17 cellular contexts compared by ENCODE assay signal in genomic region chr17:31371511-31372097, GRCh38. TPM values are rescaled to one million over a fixed set of nuclear protein-coding genes. Genes with fewer than 3 reads are reported as not detected.
DNase-seq lines count a peak whose midpoint lies in the region; ATAC-seq and TF ChIP-seq lines count a peak whose summit lies in the region.
"Had no signal": no experiment of that assay in that cellular context is flagged by ENCODE, and none has a peak within 500 bp of the region (broad histone marks: within the 10 kb centered on the region; RNA-seq: fewer than 3 reads in every experiment).

No MANE protein-coding gene starts in this region.

- no peak overlapping the region for H3K18ac ChIP-seq in IMR-90 (ENCODE audit: low read depth, low read length)

- no peak overlapping the region for H2BK120ac ChIP-seq in IMR-90 (ENCODE audit: low read depth, low read length)

- peak overlapping the region; percentile 38 for H2AK9ac ChIP-seq in IMR-90 (replicated peaks; ENCODE audit: low read depth, low read length, poor library complexity)

- H3K4me1 ChIP-seq in IMR-90 (ENCODE audit: control insufficient read depth, insufficient read depth, low read length), result peaks cover 4% of the 10 kb centered on the region
- H3K4me1 ChIP-seq: BE2C had no signal

- no peak overlapping the region for H4K91ac ChIP-seq in IMR-90 (ENCODE audit: insufficient read depth, low read depth, low read length)

- no peak overlapping the region for H2AFZ ChIP-seq in IMR-90 (replicated peaks; ENCODE audit: low read length, poor library complexity)

- peak; percentile 65 for ATAC-seq in activated CD4-positive, alpha-beta T cell treated with anti-CD3 and anti-CD28 coated beads for 36 hours
- ATAC-seq in IMR-90 (ENCODE audit: low read depth) (peak; percentile 38), GM19467 (IDR thresholded peaks at IDR 0.05; ENCODE audit: unreplicated experiment) (no peak)
- no peak for ATAC-seq in stimulated activated memory B cell treated with anti-CD40 and anti-IgM and Interleukin-4, amounts not matched to agents 10 μg/mL and 1 μg/mL and 100 μg/mL, for 72 hours
- ATAC-seq: heart right ventricle had no signal

- intact Hi-C loops in activated CD4-positive, alpha-beta T cell treated with anti-CD3 and anti-CD28 coated beads for 36 hours (cut with DNase I, micrococcal nuclease), result loop anchor here (2.0 to 5.0 kb wide), 5 partner anchors 51 to 399 kb away; partner anchors contain the start of genes EVI2A (in 1 of the 2) and RNF135 (in 1 of the 2)
- intact Hi-C loops in IMR-90 (cut with micrococcal nuclease), result loop anchor here (5.0 kb wide), 3 partner anchors 119 to 359 kb away; no protein-coding TSS in a partner anchor

- no peak overlapping the region for H3K4me2 ChIP-seq in IMR-90 (ENCODE audit: low read depth, low read length)

- H3K4me1 Mint-ChIP-seq in activated CD4-positive, alpha-beta T cell treated with anti-CD3 and anti-CD28 coated beads for 36 hours, result peaks cover 22% of the 10 kb centered on the region
- peaks cover 33% of the 10 kb centered on the region for H3K4me1 Mint-ChIP-seq in nephron
- H3K4me1 Mint-ChIP-seq in stimulated activated memory B cell treated with anti-CD40 and anti-IgM and Interleukin-4, amounts not matched to agents 10 μg/mL and 1 μg/mL and 100 μg/mL, for 72 hours, result peaks cover 27% of the 10 kb centered on the region

- H3K14ac ChIP-seq in IMR-90 (replicated peaks; ENCODE audit: low read depth, low read length), result no peak overlapping the region

- H4K5ac ChIP-seq in IMR-90 (ENCODE audit: low read depth, low read length), result no peak overlapping the region

- H3K9me3 Mint-ChIP-seq in activated CD4-positive, alpha-beta T cell treated with anti-CD3 and anti-CD28 coated beads for 36 hours (ENCODE audit: low read depth), result no peaks in the 10 kb centered on the region
- H3K9me3 Mint-ChIP-seq in nephron, result no peaks in the 10 kb centered on the region
- no peaks in the 10 kb centered on the region for H3K9me3 Mint-ChIP-seq in stimulated activated memory B cell treated with anti-CD40 and anti-IgM and Interleukin-4, amounts not matched to agents 10 μg/mL and 1 μg/mL and 100 μg/mL, for 72 hours
- H3K9me3 Mint-ChIP-seq: activated B cell treated with CpG ODN at 0.5 μM for 24 hours had no signal

- no peak overlapping the region; the same call in 1 of the 2 replicates for H3K23ac ChIP-seq in IMR-90 (ENCODE audit: low read depth, low read length)

- no peak overlapping the region for H2BK15ac ChIP-seq in IMR-90 (ENCODE audit: low read depth, low read length)

- no peak for TF ChIP-seq POLR2A in IMR-90 (IDR thresholded peaks at IDR 0.05; ENCODE audit: low read depth, low read length)

- CTCF ChIA-PET in activated CD4-positive, alpha-beta T cell treated with anti-CD3 and anti-CD28 coated beads for 36 hours (lab: Charles Lee), result interaction anchor here (0.6 to 2.5 kb wide), 10 partner anchors 11 to 401 kb away, joined by 3 to 17 read pairs (median 4); partner anchors contain the start of gene RNF135
- CTCF ChIA-PET in IMR-90 (lab: Yijun Ruan, JAX), result interaction anchor here (0.6 to 1.0 kb wide), 2 partner anchors 28 to 31 kb away, joined by 3 read pairs; no protein-coding TSS in a partner anchor

- peaks cover 14% of the 10 kb centered on the region for H3K36me3 ChIP-seq in IMR-90 (ENCODE audit: control insufficient read depth, insufficient read depth, low read length)
- H3K36me3 ChIP-seq: BE2C had no signal

- dilution Hi-C loops in IMR-90 (cut with HindIII; ENCODE audit: low sequenced_read_pairs, unreplicated experiment), result no loop called here

- 0 out of 2 replicates have a peak, but pooled peaks cover 3% of the 10 kb centered on the region for H4K20me1 ChIP-seq in IMR-90 (ENCODE audit: insufficient read depth, low read length)

- H3K4me3 Mint-ChIP-seq in activated CD4-positive, alpha-beta T cell treated with anti-CD3 and anti-CD28 coated beads for 36 hours, result no peak overlapping the region
- no peak overlapping the region for H3K4me3 Mint-ChIP-seq in nephron
- no peak overlapping the region for H3K4me3 Mint-ChIP-seq in stimulated activated memory B cell treated with anti-CD40 and anti-IgM and Interleukin-4, amounts not matched to agents 10 μg/mL and 1 μg/mL and 100 μg/mL, for 72 hours
- H3K4me3 Mint-ChIP-seq: activated B cell treated with CpG ODN at 0.5 μM for 24 hours had no signal

- TF ChIP-seq CTCF in IMR-90 (conservative IDR thresholded peaks at IDR 0.05; ENCODE audit: low read depth, low read length) (no peak), nephron (IDR thresholded peaks at IDR 0.05; ENCODE audit: unreplicated experiment in 3 of 3) (no peak)

- no peaks in the 10 kb centered on the region for H3K9me3 ChIP-seq in IMR-90 (ENCODE audit: control insufficient read depth, insufficient read depth, low read length)
- H3K9me3 ChIP-seq: BE2C, heart right ventricle had no signal

- H3K9me1 ChIP-seq in IMR-90 (ENCODE audit: insufficient read depth, low read length), result 0 out of 2 replicates have a peak, but pooled peaks cover 5% of the 10 kb centered on the region

- H3K4me3 ChIP-seq in IMR-90 (ENCODE audit: insufficient read depth, low read depth, low read length), result no peak overlapping the region
- H3K4me3 ChIP-seq: heart right ventricle had no signal

- DNase-seq in activated CD4-positive, alpha-beta T cell treated with anti-CD3 and anti-CD28 coated beads for 36 hours, result peak; percentile 39
- no peak for DNase-seq in activated CD4-positive, alpha-beta T cell treated with anti-CD3 and anti-CD28 coated beads, Interleukin-2, amount 50 U/mL, for 4 hours
- peak; percentile 73 for DNase-seq in IMR-90
- peak; percentile 67 for DNase-seq in amniotic epithelial cell (ENCODE audit: low read depth)
- no peak for DNase-seq in NCI-H1694 (lab: John Stamatoyannopoulos, UW)
- DNase-seq: activated B cell treated with CpG ODN at 0.5 μM for 24 hours; activated effector memory CD4-positive, alpha-beta T cell treated with Interleukin-2 at 50 U/mL for 16 hours; BE2C; heart right ventricle; mammary epithelial cell; NCI-H1417 treated with DMSO at 0.1 percent for 48 hours; posterior cingulate gyrus had no signal

- H3K79me1 ChIP-seq in IMR-90 (ENCODE audit: low read depth in 1 of 2, low read length in 2 of 2), result peaks cover 7 to 12% of the 10 kb centered on the region in 2 experiments; a peak in 2 of 4 replicates

- BruUV-seq in IMR-90 (replicated peaks; lab: Mats Ljungman, UMichigan), result no TSS peak

- no peak for TF ChIP-seq RAD21 in IMR-90 (IDR thresholded peaks at IDR 0.05; ENCODE audit: low read length)

- H2AK5ac ChIP-seq in IMR-90 (ENCODE audit: low read depth, low read length), result no peak overlapping the region

- no peak overlapping the region for H3K9ac ChIP-seq in IMR-90 (ENCODE audit: low read depth, low read length)

- POLR2A ChIA-PET in activated CD4-positive, alpha-beta T cell treated with anti-CD3 and anti-CD28 coated beads for 36 hours (lab: Charles Lee), result no interaction called here
- POLR2A ChIA-PET in IMR-90 (lab: Charles Lee; ENCODE audit: unreplicated experiment), result no interaction called here

- H3K27ac Mint-ChIP-seq in activated CD4-positive, alpha-beta T cell treated with anti-CD3 and anti-CD28 coated beads for 36 hours, result no peak overlapping the region
- peak overlapping the region in 2 of 3 experiments; percentile 46 to 60 for H3K27ac Mint-ChIP-seq in nephron
- H3K27ac Mint-ChIP-seq in stimulated activated memory B cell treated with anti-CD40 and anti-IgM and Interleukin-4, amounts not matched to agents 10 μg/mL and 1 μg/mL and 100 μg/mL, for 72 hours, result no peak overlapping the region
- H3K27ac Mint-ChIP-seq: activated B cell treated with CpG ODN at 0.5 μM for 24 hours had no signal

- in situ Hi-C loops in IMR-90 (cut with MboI; ENCODE audit: low sequenced_read_pairs), result no loop called here

- H4K8ac ChIP-seq in IMR-90 (ENCODE audit: low read depth in 2 of 2, low read length in 2 of 2), result peak overlapping the region in 1 of 2 experiments; percentile 16; a peak in 1 of 4 replicates

- H3K56ac ChIP-seq in IMR-90 (ENCODE audit: extremely low read depth, insufficient read depth, low read length), result no peak overlapping the region

- 0 out of 2 replicates have a peak overlapping the region, but pooled peaks have one; percentile 7 for H3K4ac ChIP-seq in IMR-90 (ENCODE audit: low read depth, low read length)

- H2BK5ac ChIP-seq in IMR-90 (ENCODE audit: low read depth, low read length, poor library complexity, severe bottlenecking), result no peak overlapping the region

- H3K27me3 ChIP-seq in IMR-90 (ENCODE audit: control insufficient read depth, insufficient read depth, low read length), result no peaks in the 10 kb centered on the region
- H3K27me3 ChIP-seq: BE2C, heart right ventricle had no signal

- no CpG with 5 or more reads among the region's 4 CpGs for WGBS in IMR-90 (ENCODE audit: extremely low coverage in 2 of 2, insufficient read length in 1 of 2), 2 experiments

- no peak overlapping the region for H2BK20ac ChIP-seq in IMR-90 (ENCODE audit: low read depth, low read length)

- H3K27ac ChIP-seq in IMR-90 (ENCODE audit: insufficient read depth, low read length), result no peak overlapping the region
- H3K27ac ChIP-seq: heart right ventricle, RWPE1 had no signal

- H3K36me3 Mint-ChIP-seq in activated CD4-positive, alpha-beta T cell treated with anti-CD3 and anti-CD28 coated beads for 36 hours (ENCODE audit: low read depth), result no peaks in the 10 kb centered on the region
- peaks cover 27% of the 10 kb centered on the region for H3K36me3 Mint-ChIP-seq in nephron (ENCODE audit: low read depth)
- H3K36me3 Mint-ChIP-seq in stimulated activated memory B cell treated with anti-CD40 and anti-IgM and Interleukin-4, amounts not matched to agents 10 μg/mL and 1 μg/mL and 100 μg/mL, for 72 hours, result peaks cover 21% of the 10 kb centered on the region

- no peaks in the 10 kb centered on the region for H3K27me3 Mint-ChIP-seq in activated CD4-positive, alpha-beta T cell treated with anti-CD3 and anti-CD28 coated beads for 36 hours
- no peaks in the 10 kb centered on the region for H3K27me3 Mint-ChIP-seq in nephron (ENCODE audit: low read depth)
- no peaks in the 10 kb centered on the region for H3K27me3 Mint-ChIP-seq in stimulated activated memory B cell treated with anti-CD40 and anti-IgM and Interleukin-4, amounts not matched to agents 10 μg/mL and 1 μg/mL and 100 μg/mL, for 72 hours
- H3K27me3 Mint-ChIP-seq: activated B cell treated with CpG ODN at 0.5 μM for 24 hours had no signal

RNA-seq across cellular contexts. Expression of gene RAB11FIP4, which starts 19.9 kb away (rescaled TPM):
- total RNA-seq in activated CD4-positive, alpha-beta T cell treated with anti-CD3 and anti-CD28 coated beads for 36 hours, result 10 to 100 TPM; 30.3 to 41.4 TPM
- 1.1 and 1.4 TPM in 2 replicates for total RNA-seq in IMR-90 (2012; rRNA removed)
- 0.59 and 0.68 TPM in 2 replicates for polyA plus RNA-seq in IMR-90 (2012; rRNA removed)
- 0.60 and 0.84 TPM in 2 replicates for polyA plus RNA-seq in IMR-90 (2012; cell fraction: cytosol; rRNA removed)
- polyA plus RNA-seq in IMR-90 (2012; cell fraction: nucleus; rRNA removed; ENCODE audit: low replicate concordance), result 0.57 and 0.62 TPM in 2 replicates
- total RNA-seq: dermis microvascular lymphatic vessel endothelial cell had no signal

RNA-seq across cellular contexts. Expression of gene EVI2A, which starts 50.2 kb away (rescaled TPM):
- 10 to 100 TPM; 16.9 to 18.2 TPM for total RNA-seq in activated CD4-positive, alpha-beta T cell treated with anti-CD3 and anti-CD28 coated beads for 36 hours
- total RNA-seq in IMR-90 (2012; rRNA removed), result 0.90 and 1.7 TPM in 2 replicates
- 0.40 and 0.50 TPM in 2 replicates for polyA plus RNA-seq in IMR-90 (2012; rRNA removed)
- 0.02 TPM in 1 of 2 replicates, not detected in the other for polyA plus RNA-seq in IMR-90 (2012; cell fraction: cytosol; rRNA removed)
- polyA plus RNA-seq in IMR-90 (2012; cell fraction: nucleus; rRNA removed; ENCODE audit: low replicate concordance), result 0.09 TPM in 1 of 2 replicates, not detected in the other

RNA-seq across cellular contexts. Expression of gene EVI2B, which starts 57.8 kb away (rescaled TPM):
- total RNA-seq in activated CD4-positive, alpha-beta T cell treated with anti-CD3 and anti-CD28 coated beads for 36 hours, result 10 to 100 TPM; 10.3 to 14.8 TPM
- total RNA-seq in IMR-90 (2012; rRNA removed), result under 0.01 TPM in 2 replicates
- 0.17 and 0.24 TPM in 2 replicates for polyA plus RNA-seq in IMR-90 (2012; rRNA removed)
- polyA plus RNA-seq in IMR-90 (2012; cell fraction: cytosol; rRNA removed), result 0.02 and 0.05 TPM in 2 replicates
- 0.09 TPM in 1 of 2 replicates, not detected in the other for polyA plus RNA-seq in IMR-90 (2012; cell fraction: nucleus; rRNA removed; ENCODE audit: low replicate concordance)

Comparison
In these comparisons a context has a peak if more than half of its experiments do, and no peak if none do; other contexts are left out.
1. DNase-seq: peak in activated CD4-positive, alpha-beta T cell treated with anti-CD3 and anti-CD28 coated beads for 36 hours (single experiment), IMR-90 (single experiment) and amniotic epithelial cell (single experiment); none in activated CD4-positive, alpha-beta T cell treated with anti-CD3 and anti-CD28 coated beads, Interleukin-2, amount 50 U/mL, for 4 hours (0 of 2) and NCI-H1694 (single experiment).
2. ATAC-seq: peak in activated CD4-positive, alpha-beta T cell treated with anti-CD3 and anti-CD28 coated beads for 36 hours (single experiment) and IMR-90 (single experiment); none in stimulated activated memory B cell treated with anti-CD40 and anti-IgM and Interleukin-4, amounts not matched to agents 10 μg/mL and 1 μg/mL and 100 μg/mL, for 72 hours (single experiment) and GM19467 (single experiment).
3. H3K27ac Mint-ChIP-seq: peak in nephron (2 of 3); none in activated CD4-positive, alpha-beta T cell treated with anti-CD3 and anti-CD28 coated beads for 36 hours (single experiment) and stimulated activated memory B cell treated with anti-CD40 and anti-IgM and Interleukin-4, amounts not matched to agents 10 μg/mL and 1 μg/mL and 100 μg/mL, for 72 hours (single experiment).
4. RNA of gene RAB11FIP4, which starts 19.9 kb away (total RNA-seq): 30.3 to 41.4 TPM in activated CD4-positive, alpha-beta T cell treated with anti-CD3 and anti-CD28 coated beads for 36 hours; 1.1 to 1.4 TPM in IMR-90; every median in the first group is over 10 times any median in the second.
5. RNA of gene EVI2B, which starts 57.8 kb away (total RNA-seq): 10.3 to 14.8 TPM in activated CD4-positive, alpha-beta T cell treated with anti-CD3 and anti-CD28 coated beads for 36 hours; under 0.01 TPM in IMR-90; every median in the first group is over 10 times any median in the second.